ENCODE assay signal across 3 cellular contexts in the genomic region with DNA sequence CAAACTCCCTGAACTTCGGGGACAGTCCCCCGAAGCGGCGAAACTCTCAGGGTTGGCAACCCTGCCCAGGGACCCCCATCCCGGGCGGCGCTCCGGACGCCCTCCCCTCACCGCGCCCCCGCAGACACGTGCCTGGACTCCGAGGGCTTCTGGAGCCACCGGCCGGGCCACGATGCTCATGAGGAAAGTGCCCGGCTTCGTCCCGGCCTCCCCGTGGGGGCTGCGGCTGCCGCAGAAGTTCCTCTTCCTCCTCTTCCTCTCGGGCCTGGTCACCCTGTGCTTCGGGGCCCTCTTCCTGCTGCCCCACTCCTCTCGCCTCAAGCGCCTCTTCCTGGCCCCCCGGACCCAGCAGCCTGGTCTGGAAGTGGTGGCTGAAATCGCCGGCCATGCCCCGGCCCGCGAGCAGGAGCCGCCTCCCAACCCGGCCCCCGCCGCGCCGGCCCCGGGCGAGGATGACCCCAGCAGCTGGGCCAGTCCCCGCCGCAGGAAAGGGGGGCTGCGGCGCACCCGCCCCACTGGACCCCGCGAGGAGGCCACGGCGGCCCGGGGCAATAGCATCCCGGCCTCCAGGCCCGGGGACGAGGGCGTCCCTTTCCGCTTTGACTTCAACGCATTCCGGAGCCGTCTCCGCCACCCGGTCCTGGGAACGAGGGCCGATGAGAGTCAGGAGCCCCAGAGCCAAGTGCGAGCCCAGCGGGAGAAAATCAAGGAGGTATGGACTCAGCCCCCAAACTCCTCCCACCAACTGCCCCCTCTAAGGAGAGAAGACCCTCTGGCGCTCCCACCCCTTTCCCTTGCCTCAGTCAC.
TF ChIP-seq lines count a peak whose summit lies in the region.

No MANE protein-coding gene starts in this region.

TF ChIP-seq in IMR-90, 13 proteins besides CTCF, POLR2A, EP300 and RAD21:
- no peak for TF ChIP-seq CHD1 (IDR thresholded peaks at IDR 0.05; ENCODE audit: low read depth, low read length)
- TF ChIP-seq, protein P1, sequence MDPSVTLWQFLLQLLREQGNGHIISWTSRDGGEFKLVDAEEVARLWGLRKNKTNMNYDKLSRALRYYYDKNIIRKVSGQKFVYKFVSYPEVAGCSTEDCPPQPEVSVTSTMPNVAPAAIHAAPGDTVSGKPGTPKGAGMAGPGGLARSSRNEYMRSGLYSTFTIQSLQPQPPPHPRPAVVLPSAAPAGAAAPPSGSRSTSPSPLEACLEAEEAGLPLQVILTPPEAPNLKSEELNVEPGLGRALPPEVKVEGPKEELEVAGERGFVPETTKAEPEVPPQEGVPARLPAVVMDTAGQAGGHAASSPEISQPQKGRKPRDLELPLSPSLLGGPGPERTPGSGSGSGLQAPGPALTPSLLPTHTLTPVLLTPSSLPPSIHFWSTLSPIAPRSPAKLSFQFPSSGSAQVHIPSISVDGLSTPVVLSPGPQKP (IDR thresholded peaks at IDR 0.05; ENCODE audit: borderline replicate concordance, low read depth, low read length) = no peak
- no peak for TF ChIP-seq RFX5 (IDR thresholded peaks at IDR 0.05; ENCODE audit: low read depth, low read length)
- no peak for TF ChIP-seq NFE2L2 (IDR thresholded peaks at IDR 0.05; ENCODE audit: low read depth, low read length)
- no peak for TF ChIP-seq SMC3 (IDR thresholded peaks at IDR 0.05; ENCODE audit: low read depth, low read length)
- no peak; the same call in 1 of the 2 replicates for TF ChIP-seq MXI1 (IDR thresholded peaks at IDR 0.05; ENCODE audit: borderline replicate concordance, low read depth, low read length)
- no peak for TF ChIP-seq MAZ (IDR thresholded peaks at IDR 0.05; ENCODE audit: borderline replicate concordance, low read depth, low read length)
- no peak for TF ChIP-seq CEBPB (IDR thresholded peaks at IDR 0.05; ENCODE audit: low read depth, low read length)
- TF ChIP-seq, protein P2, sequence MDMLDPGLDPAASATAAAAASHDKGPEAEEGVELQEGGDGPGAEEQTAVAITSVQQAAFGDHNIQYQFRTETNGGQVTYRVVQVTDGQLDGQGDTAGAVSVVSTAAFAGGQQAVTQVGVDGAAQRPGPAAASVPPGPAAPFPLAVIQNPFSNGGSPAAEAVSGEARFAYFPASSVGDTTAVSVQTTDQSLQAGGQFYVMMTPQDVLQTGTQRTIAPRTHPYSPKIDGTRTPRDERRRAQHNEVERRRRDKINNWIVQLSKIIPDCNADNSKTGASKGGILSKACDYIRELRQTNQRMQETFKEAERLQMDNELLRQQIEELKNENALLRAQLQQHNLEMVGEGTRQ (IDR thresholded peaks at IDR 0.05; ENCODE audit: low read depth, low read length) = no peak
- no peak; the same call in 1 of the 2 replicates for TF ChIP-seq BHLHE40 (IDR thresholded peaks at IDR 0.05; ENCODE audit: low read depth, low read length)
- no peak for TF ChIP-seq MAFK (IDR thresholded peaks at IDR 0.05; ENCODE audit: low read depth, low read length)
- TF ChIP-seq RCOR1 (IDR thresholded peaks at IDR 0.05; ENCODE audit: insufficient replicate concordance, low read length) = no peak
- TF ChIP-seq FOS (IDR thresholded peaks at IDR 0.05; ENCODE audit: low read depth, low read length) = no peak

TF ChIP-seq in GM12878, 131 proteins besides CTCF, POLR2A, EP300 and RAD21:
- TF ChIP-seq BHLHE40 (IDR thresholded peaks at IDR 0.05; ENCODE audit: borderline replicate concordance in 1 of 2, low read depth in 2 of 2, low read length in 1 of 2) = peak; percentile 38 to 57; a peak in 3 of 4 replicates
- no peak for TF ChIP-seq ZBED1 (IDR thresholded peaks at IDR 0.05; ENCODE audit: borderline replicate concordance)
TF ChIP-seq in GM12878: peak in this region for 1.

TF ChIP-seq in liver, 16 proteins besides CTCF, POLR2A, EP300 and RAD21:
- TF ChIP-seq NR2F2 (IDR thresholded peaks at IDR 0.05) (no peak), YY1 (IDR thresholded peaks at IDR 0.05) (no peak), HNF4A (conservative IDR thresholded peaks at IDR 0.05) (no peak)
- TF ChIP-seq, protein P3, sequence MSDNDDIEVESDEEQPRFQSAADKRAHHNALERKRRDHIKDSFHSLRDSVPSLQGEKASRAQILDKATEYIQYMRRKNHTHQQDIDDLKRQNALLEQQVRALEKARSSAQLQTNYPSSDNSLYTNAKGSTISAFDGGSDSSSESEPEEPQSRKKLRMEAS (IDR thresholded peaks at IDR 0.05) = no peak
